Comparison of ENCODE assay signal across 15 cellular contexts in genomic region chr7:46485481-46486065, GRCh38.
DNase-seq lines count a peak whose midpoint lies in the region; ATAC-seq and TF ChIP-seq lines count a peak whose summit lies in the region.
"Had no signal": no experiment of that assay in that cellular context is flagged by ENCODE, and none has a peak within 500 bp of the region (broad histone marks: within the 10 kb centered on the region; RNA-seq: fewer than 3 reads in every experiment).

No MANE protein-coding gene starts in this region.

- 88 to 94% methylated on average over 3 of the region's 3 CpGs for WGBS in tibial nerve, 2 donors

- DNase-seq in H4 (ENCODE audit: low spot score) (peak; percentile 98), SJSA1 (ENCODE audit: low read depth in 1 of 2, low spot score in 2 of 2) (peak in 1 of 2 experiments; percentile 40), fibroblast of the aortic adventitia (ENCODE audit: low read depth) (peak; percentile 83), uterus (no peak), tibial nerve (ENCODE audit: low spot score in 2 of 2) (no peak), Right ventricle myocardium superior (no peak), HAP-1 (ENCODE audit: low spot score in 2 of 2) (no peak)
- DNase-seq: activated CD8-positive, alpha-beta T cell treated with anti-CD3 and anti-CD28 coated beads for 36 hours; activated effector memory CD4-positive, alpha-beta T cell treated with anti-CD3 and anti-CD28 coated beads, Interleukin-2, amount 50 U/mL, for 16 hours; immature natural killer cell; naive B cell; NCI-H1105; NCI-H510A treated with DMSO at 0.1 percent for 48 hours; RPMI8226; T1000 had no signal

- intact Hi-C loops in uterus (cut with DNase I; ENCODE audit: low total_unique reads) (no loop called here), Right ventricle myocardium superior (cut with DNase I) (no loop called here)

- no peak for ATAC-seq in Right ventricle myocardium superior (ENCODE audit: poor library complexity)
- ATAC-seq: activated CD8-positive, alpha-beta T cell treated with anti-CD3 and anti-CD28 coated beads for 36 hours had no signal

- H3K4me1 ChIP-seq in SJSA1 (replicated peaks) (peaks cover 22% of the 10 kb centered on the region), uterus (peaks cover 7 to 16% of the 10 kb centered on the region in 2 donors), tibial nerve (peaks cover 0 to 4% (median 0%) of the 10 kb centered on the region in 4 donors), HAP-1 (no peaks in the 10 kb centered on the region)

- H3K27ac ChIP-seq in SJSA1 (peak overlapping the region; percentile 18), uterus (peak overlapping the region; percentile 77 to 79), tibial nerve (no peak overlapping the region)

- no peaks in the 10 kb centered on the region for H3K27me3 ChIP-seq in SJSA1 (replicated peaks)
- H3K27me3 ChIP-seq in uterus = no peaks in the 10 kb centered on the region
- no peaks in the 10 kb centered on the region for H3K27me3 ChIP-seq in tibial nerve
- no peaks in the 10 kb centered on the region for H3K27me3 ChIP-seq in HAP-1 (ENCODE audit: low read depth)

- H3K36me3 ChIP-seq in SJSA1 (no peaks in the 10 kb centered on the region), uterus (no peaks in the 10 kb centered on the region), tibial nerve (no peaks in the 10 kb centered on the region), HAP-1 (replicated peaks) (no peaks in the 10 kb centered on the region)

- H3K4me3 ChIP-seq in SJSA1 = no peak overlapping the region
- H3K4me3 ChIP-seq in fibroblast of the aortic adventitia (ENCODE audit: low read depth, low read length) = no peak overlapping the region
- H3K4me3 ChIP-seq in uterus = no peak overlapping the region
- no peak overlapping the region for H3K4me3 ChIP-seq in tibial nerve
- H3K4me3 ChIP-seq in HAP-1 = no peak overlapping the region

- in situ Hi-C loops in HAP-1 (cut with MboI; ENCODE audit: low sequenced_read_pairs) = no loop called here

- H3K9me3 ChIP-seq in SJSA1 (replicated peaks) = no peaks in the 10 kb centered on the region
- H3K9me3 ChIP-seq in uterus = no peaks in the 10 kb centered on the region
- peaks cover 0 to 4% (median 0%) of the 10 kb centered on the region in 4 donors for H3K9me3 ChIP-seq in tibial nerve
- H3K9me3 ChIP-seq in HAP-1 = no peaks in the 10 kb centered on the region

- TF ChIP-seq EP300 in tibial nerve (IDR thresholded peaks at IDR 0.05) = no peak

- TF ChIP-seq POLR2A in uterus (IDR thresholded peaks at IDR 0.05) (no peak), tibial nerve (IDR thresholded peaks at IDR 0.05) (no peak)

- TF ChIP-seq CTCF in fibroblast of the aortic adventitia (IDR thresholded peaks at IDR 0.05; ENCODE audit: insufficient read depth, low read length) (peak; percentile 48), uterus (IDR thresholded peaks at IDR 0.05) (no peak), tibial nerve (IDR thresholded peaks at IDR 0.05) (no peak)

Comparison
In these comparisons a context has a peak if more than half of its experiments do, and no peak if none do; other contexts are left out.
1. DNase-seq: peak in H4 (single experiment) and fibroblast of the aortic adventitia (single experiment); none in uterus (0 of 2), tibial nerve (0 of 2), Right ventricle myocardium superior (single experiment) and HAP-1 (0 of 2).
2. H3K27ac ChIP-seq: peak in SJSA1 (single experiment) and uterus (2 of 2); none in tibial nerve (0 of 4).